ENCODE assay signal across 12 cellular contexts in genomic region chr11:126700773-126701554, GRCh38.
DNase-seq lines count a peak whose midpoint lies in the region; ATAC-seq lines count a peak whose summit lies in the region.
"Had no signal": no experiment of that assay in that cellular context is flagged by ENCODE, and none has a peak within 500 bp of the region (broad histone marks: within the 10 kb centered on the region; RNA-seq: fewer than 3 reads in every experiment).

No MANE protein-coding gene starts in this region.

- ATAC-seq in HG02798 (IDR thresholded peaks at IDR 0.05; ENCODE audit: poor library complexity, unreplicated experiment) (peak; percentile 83), GM19467 (IDR thresholded peaks at IDR 0.05; ENCODE audit: unreplicated experiment) (no peak)
- ATAC-seq: foreskin keratinocyte had no signal

- H3K36me3 ChIP-seq in adipocyte (ENCODE audit: control insufficient read depth, insufficient read depth, low read length, severe bottlenecking), result no peaks in the 10 kb centered on the region
- H3K36me3 ChIP-seq: sigmoid colon had no signal

- no peak overlapping the region for H3K9ac ChIP-seq in adipocyte (ENCODE audit: low read length)

- H3K4me1 ChIP-seq in adipocyte (ENCODE audit: control insufficient read depth, insufficient read depth, low read length), result no peaks in the 10 kb centered on the region
- H3K4me1 ChIP-seq: foreskin keratinocyte had no signal

- H3K9me3 ChIP-seq in adipocyte (ENCODE audit: control insufficient read depth, low read length), result no peaks in the 10 kb centered on the region
- H3K9me3 ChIP-seq: sigmoid colon had no signal

- DNase-seq in NCI-H82 (lab: John Stamatoyannopoulos, UW) (peak; percentile 5), NCI-H82 treated with DMSO at 0.1 percent for 48 hours (lab: John Stamatoyannopoulos, UW; ENCODE audit: unreplicated experiment) (no peak), adipocyte (ENCODE audit: low read depth) (peak; percentile 38), DMS153 treated with DMSO at 0.1 percent for 48 hours (lab: John Stamatoyannopoulos, UW; ENCODE audit: unreplicated experiment) (no peak), HPDE6-E6E7 (ENCODE audit: extremely low spot score) (no peak)
- no peak for DNase-seq in stimulated activated CD4-positive, alpha-beta T cell treated with anti-CD3 and anti-CD28 coated beads, Interleukin-2, amount 100 ng/mL, for 48 hours
- DNase-seq: 8988T, foreskin keratinocyte, NCI-H2107, sigmoid colon had no signal

- no peak overlapping the region for H3K4me3 ChIP-seq in adipocyte (ENCODE audit: low read length)
- H3K4me3 ChIP-seq: sigmoid colon had no signal

- H3K27me3 ChIP-seq in adipocyte (replicated peaks; ENCODE audit: control insufficient read depth, insufficient read depth, low read length), result no peaks in the 10 kb centered on the region
- H3K27me3 ChIP-seq: foreskin keratinocyte, sigmoid colon had no signal

Comparison
In these comparisons a context has a peak if more than half of its experiments do, and no peak if none do; other contexts are left out.
1. DNase-seq: peak in NCI-H82 (single experiment) and adipocyte (single experiment); none in NCI-H82 treated with DMSO at 0.1 percent for 48 hours (single experiment), DMS153 treated with DMSO at 0.1 percent for 48 hours (single experiment), stimulated activated CD4-positive, alpha-beta T cell treated with anti-CD3 and anti-CD28 coated beads, Interleukin-2, amount 100 ng/mL, for 48 hours (0 of 2) and HPDE6-E6E7 (single experiment).